8 cellular contexts compared by ENCODE assay signal in the genomic region with DNA sequence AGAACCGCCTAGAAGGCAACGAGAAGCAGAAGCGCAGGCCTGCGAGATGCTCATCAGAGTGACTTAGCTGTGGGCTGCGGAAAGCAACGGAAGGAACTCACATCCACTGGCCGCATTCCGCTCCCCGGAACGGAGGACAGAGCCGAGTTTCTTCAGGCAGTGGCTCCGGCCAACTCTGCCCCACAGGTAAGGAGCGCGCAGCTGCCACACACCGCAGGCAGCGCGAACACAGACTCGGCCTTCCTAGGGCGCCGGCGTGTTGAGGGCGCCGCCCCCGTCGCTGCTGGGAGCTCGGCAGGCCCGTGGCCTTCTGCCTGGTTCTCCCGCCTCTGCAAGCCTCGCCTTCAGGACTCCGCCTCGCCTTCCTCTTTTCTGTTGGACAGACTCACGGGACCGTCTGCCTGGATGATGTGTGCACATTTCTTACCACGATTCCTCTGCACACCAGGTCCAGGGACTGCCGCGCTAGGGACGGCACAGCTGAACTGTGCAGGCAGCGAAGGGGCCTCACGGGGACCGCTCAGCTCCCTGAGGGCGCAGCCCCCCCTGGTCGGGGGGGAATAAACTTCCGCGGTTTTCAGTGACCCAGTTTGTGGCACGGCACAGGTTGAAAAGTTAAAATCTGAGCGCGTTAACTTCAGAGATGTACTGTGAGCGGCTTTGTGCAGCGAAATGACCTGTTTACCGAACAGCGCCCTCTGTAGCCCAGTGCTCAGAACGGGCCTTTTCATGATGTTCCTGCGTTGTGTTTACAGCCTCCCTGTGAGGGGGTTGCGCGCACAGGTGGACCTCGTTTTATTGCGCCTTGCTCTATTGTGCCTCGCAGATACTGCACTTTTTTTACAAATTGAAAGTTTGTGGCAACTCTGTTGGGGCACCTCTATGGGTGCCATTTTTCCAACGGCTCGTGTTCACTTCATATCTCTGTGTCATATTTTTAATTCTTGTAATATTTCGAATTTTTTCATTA. TPM values are rescaled to one million over a fixed set of nuclear protein-coding genes. Genes with fewer than 3 reads are reported as not detected.
A peak's percentile ranks its signal among the peaks of the same experiment; 100 is the strongest.
DNase-seq lines count a peak whose midpoint lies in the region; ATAC-seq and TF ChIP-seq lines count a peak whose summit lies in the region.

No MANE protein-coding gene starts in this region.

- intact Hi-C loops in activated B cell treated with CpG ODN at 0.5 μM for 24 hours (cut with micrococcal nuclease): loop anchor here (1.0 to 10.0 kb wide), 2 partner anchors 177 to 705 kb away; no protein-coding TSS in a partner anchor

- POLR2A ChIA-PET in activated B cell treated with CpG ODN at 0.5 μM for 24 hours (lab: Charles Lee): interaction anchor here (0.6 kb wide), 1 partner anchor 910 kb away, joined by 3 read pairs; the partner anchor contains the start of gene TMEM50B

- peak overlapping the region; percentile 59 for H3K4me3 ChIP-seq in smooth muscle cell

- H3K27me3 ChIP-seq in smooth muscle cell (ENCODE audit: low read depth): peaks cover 9% of the 10 kb centered on the region

- H4K20me1 ChIP-seq in smooth muscle cell (ENCODE audit: low read depth): no peaks in the 10 kb centered on the region

- peaks cover 26% of the 10 kb centered on the region for H3K27me3 Mint-ChIP-seq in activated B cell treated with CpG ODN at 0.5 μM for 24 hours

- TF ChIP-seq CTCF in 22Rv1 (IDR thresholded peaks at IDR 0.05) (peak; percentile 90), activated B cell treated with CpG ODN at 0.5 μM for 24 hours (IDR thresholded peaks at IDR 0.05) (no peak), smooth muscle cell (IDR thresholded peaks at IDR 0.05; ENCODE audit: borderline replicate concordance, insufficient read depth, poor library complexity, severe bottlenecking) (peak; percentile 78)

- CTCF ChIA-PET in activated B cell treated with CpG ODN at 0.5 μM for 24 hours (lab: Charles Lee): interaction anchor here (0.6 to 1.2 kb wide), 3 partner anchors 9 to 124 kb away, joined by 3 to 4 read pairs (median 3); no protein-coding TSS in a partner anchor

- H3F3A ChIP-seq in smooth muscle cell (ENCODE audit: low read depth): no peaks in the 10 kb centered on the region

- H3K27ac ChIP-seq in 22Rv1 (peak overlapping the region; percentile 90), caudate nucleus (ENCODE audit: low read depth, low read length) (peak overlapping the region; percentile 79), smooth muscle cell (ENCODE audit: low read depth) (no peak overlapping the region)

- H3K4me1 ChIP-seq in smooth muscle cell (ENCODE audit: low read depth): no peaks in the 10 kb centered on the region

- peak overlapping the region; percentile 88 for H3K4me2 ChIP-seq in smooth muscle cell

- H3K9me3 Mint-ChIP-seq in activated B cell treated with CpG ODN at 0.5 μM for 24 hours: peaks cover 6% of the 10 kb centered on the region

- no peaks in the 10 kb centered on the region for H3K36me3 Mint-ChIP-seq in activated B cell treated with CpG ODN at 0.5 μM for 24 hours (ENCODE audit: low read depth)

- ATAC-seq in GM18508 (IDR thresholded peaks at IDR 0.05; ENCODE audit: insufficient read depth, unreplicated experiment): peak; percentile 66
- ATAC-seq in HG03095 (IDR thresholded peaks at IDR 0.05; ENCODE audit: unreplicated experiment): peak; percentile 80
- peak; percentile 90 for ATAC-seq in activated B cell treated with CpG ODN at 0.5 μM for 24 hours (ENCODE audit: low read depth)

- WGBS in smooth muscle cell (ENCODE audit: low lambda C conversion rate): 9% methylated on average over 60 of the region's 61 CpGs

- peak overlapping the region; percentile 90 for H2AFZ ChIP-seq in smooth muscle cell (ENCODE audit: low read depth)

- H3K27ac Mint-ChIP-seq in activated B cell treated with CpG ODN at 0.5 μM for 24 hours: no peak overlapping the region

- no peaks in the 10 kb centered on the region for H3K79me2 ChIP-seq in smooth muscle cell (ENCODE audit: low read depth)

- no peaks in the 10 kb centered on the region for H3K36me3 ChIP-seq in smooth muscle cell (ENCODE audit: low read depth)

- peak; percentile 82 for DNase-seq in NCI-H2196 (lab: John Stamatoyannopoulos, UW; ENCODE audit: unreplicated experiment)
- peak; percentile 42 for DNase-seq in activated B cell treated with CpG ODN at 0.5 μM for 24 hours
- DNase-seq in caudate nucleus (lab: John Stamatoyannopoulos, UW): peak in 42 of 61 donors; percentile 10 to 64 (median 30)
- peak; percentile 81 for DNase-seq in inferior parietal cortex (ENCODE audit: extremely low spot score)
- DNase-seq in smooth muscle cell (lab: John Stamatoyannopoulos, UW; ENCODE audit: unreplicated experiment): peak; percentile 59

- H3K4me1 Mint-ChIP-seq in activated B cell treated with CpG ODN at 0.5 μM for 24 hours: peaks cover 5% of the 10 kb centered on the region

- peak overlapping the region; percentile 4 for H3K9ac ChIP-seq in smooth muscle cell (ENCODE audit: low read depth)

- H3K4me3 Mint-ChIP-seq in activated B cell treated with CpG ODN at 0.5 μM for 24 hours: peak overlapping the region; percentile 87

- H3K9me3 ChIP-seq in smooth muscle cell (replicated peaks; ENCODE audit: low read depth): no peaks in the 10 kb centered on the region

RNA-seq across cellular contexts. Expression of gene TCP10L, which starts 15.8 kb away (rescaled TPM):
- total RNA-seq in activated B cell treated with CpG ODN at 0.5 μM for 24 hours (0.58 and 0.98 TPM in 2 replicates), smooth muscle cell (0.58 TPM in 1 of 2 replicates, not detected in the other)
- 0.96 and 1.9 TPM in 2 replicates for polyA plus RNA-seq in smooth muscle cell

RNA-seq across cellular contexts. Expression of gene CFAP298, which starts 42.6 kb away (rescaled TPM):
- total RNA-seq in activated B cell treated with CpG ODN at 0.5 μM for 24 hours (36.4 and 37.3 TPM in 2 replicates), smooth muscle cell (23.3 and 26.8 TPM in 2 replicates)
- 41.9 and 49.1 TPM in 2 replicates for polyA plus RNA-seq in smooth muscle cell

Comparison
In these comparisons a context has a peak if more than half of its experiments do, and no peak if none do; other contexts are left out.
1. DNase-seq: peak in every context shown above with its lines; median percentile 82 in NCI-H2196; 81 in inferior parietal cortex; 59 in smooth muscle cell; 42 in activated B cell treated with CpG ODN at 0.5 μM for 24 hours; 30 in caudate nucleus.